ENCODE assay signal across 1 cellular context in genomic region chr13:92354583-92354982, GRCh38.
TF ChIP-seq lines count a peak whose summit lies in the region.

No MANE protein-coding gene starts in this region.

TF ChIP-seq in WTC11, 78 proteins besides CTCF, POLR2A, EP300 and RAD21 (continued from another document):
- TF ChIP-seq ZNF281 (CRISPR knock-in tag; IDR thresholded peaks at IDR 0.05), result no peak
- TF ChIP-seq EMX1 (CRISPR knock-in tag; IDR thresholded peaks at IDR 0.05), result no peak
TF ChIP-seq in WTC11: peak in this region for 1.
